Comparison of ENCODE assay signal across 8 cellular contexts in genomic region chr1:174789399-174789798, GRCh38.
DNase-seq lines count a peak whose midpoint lies in the region; ATAC-seq and TF ChIP-seq lines count a peak whose summit lies in the region.

No MANE protein-coding gene starts in this region.

- no peak overlapping the region for H3K4me3 ChIP-seq in skeletal muscle cell (ENCODE audit: low read depth, low read length)

- ATAC-seq in GM18868 (IDR thresholded peaks at IDR 0.05; ENCODE audit: unreplicated experiment): peak; percentile 80
- ATAC-seq in HG02852 (IDR thresholded peaks at IDR 0.05; ENCODE audit: unreplicated experiment): peak; percentile 77
- no peak for ATAC-seq in left lobe of liver
- no peak for ATAC-seq in omental fat pad (ENCODE audit: low FRiP score)

- no peak for TF ChIP-seq CTCF in omental fat pad (IDR thresholded peaks at IDR 0.05)

- peak; percentile 20 for DNase-seq in SIG-M5 (lab: John Stamatoyannopoulos, UW)
- DNase-seq in skeletal muscle cell (ENCODE audit: low read depth): peak; percentile 59
- DNase-seq in left lobe of liver (ENCODE audit: low spot score): no peak
- DNase-seq in retina: no peak
- no peak for DNase-seq in KG1 (lab: John Stamatoyannopoulos, UW)
- DNase-seq in omental fat pad (ENCODE audit: low spot score): no peak

Comparison
In these comparisons a context has a peak if more than half of its experiments do, and no peak if none do; other contexts are left out.
1. ATAC-seq: peak in GM18868 (single experiment) and HG02852 (single experiment); none in left lobe of liver (single experiment) and omental fat pad (single experiment).
2. DNase-seq: peak in SIG-M5 (single experiment) and skeletal muscle cell (single experiment); none in left lobe of liver (single experiment), retina (single experiment), KG1 (single experiment) and omental fat pad (single experiment).